In the genomic region with DNA sequence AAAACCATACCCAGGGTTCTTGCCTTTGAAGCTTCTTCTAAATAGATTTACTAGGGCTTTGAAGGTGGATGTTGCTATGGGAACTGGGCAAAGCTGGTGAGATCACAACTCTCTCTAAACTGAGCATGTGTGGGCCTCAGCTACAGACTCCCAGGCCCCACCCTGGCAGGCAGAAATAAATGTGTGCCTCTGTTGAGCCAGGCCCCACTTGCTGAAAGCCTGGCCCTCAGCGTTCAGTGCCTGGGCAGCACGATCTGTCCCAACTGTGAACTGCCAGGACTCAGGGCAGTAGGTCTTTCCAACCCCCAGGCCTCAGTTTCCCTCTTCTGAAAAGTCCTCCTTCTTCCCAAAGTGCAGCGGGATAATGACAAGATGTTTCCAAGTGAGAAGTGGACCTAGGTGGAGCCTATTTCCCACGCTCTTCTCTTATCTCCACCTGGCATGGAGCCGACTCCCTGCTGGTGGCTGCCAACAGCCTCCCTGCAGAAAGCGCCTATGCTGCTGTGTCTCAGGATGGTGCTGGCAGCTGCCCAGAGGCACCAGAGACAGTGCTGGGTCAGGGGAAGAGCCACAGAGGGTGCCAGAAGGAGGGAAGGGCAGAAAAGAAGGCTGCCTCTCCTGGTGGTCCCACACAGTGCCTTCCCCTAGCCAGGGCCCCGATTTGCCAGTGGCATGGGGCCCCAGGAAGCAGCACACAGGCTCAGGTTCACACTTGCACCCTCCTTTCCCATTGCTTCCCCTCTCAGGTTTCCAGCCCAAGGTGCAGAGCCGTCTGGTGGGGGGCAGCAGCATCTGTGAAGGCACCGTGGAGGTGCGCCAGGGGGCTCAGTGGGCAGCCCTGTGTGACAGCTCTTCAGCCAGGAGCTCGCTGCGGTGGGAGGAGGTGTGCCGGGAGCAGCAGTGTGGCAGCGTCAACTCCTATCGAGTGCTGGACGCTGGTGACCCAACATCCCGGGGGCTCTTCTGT, we compare ENCODE assay signal across 10 cellular contexts. TPM values are rescaled to one million over a fixed set of nuclear protein-coding genes. Genes with fewer than 3 reads are reported as not detected.
A peak's percentile ranks its signal among the peaks of the same experiment; 100 is the strongest.
DNase-seq lines count a peak whose midpoint lies in the region; ATAC-seq lines count a peak whose summit lies in the region.
"Had no signal": no experiment of that assay in that cellular context is flagged by ENCODE, and none has a peak within 500 bp of the region (broad histone marks: within the 10 kb centered on the region; RNA-seq: fewer than 3 reads in every experiment).

No MANE protein-coding gene starts in this region.

- 60 to 61% methylated on average over 17 of the region's 17 CpGs for WGBS in aorta, 2 donors

- H3K27me3 Mint-ChIP-seq in activated naive CD8-positive, alpha-beta T cell = no peaks in the 10 kb centered on the region

- no peak overlapping the region for H3K4me3 ChIP-seq in aorta (ENCODE audit: low read length in 2 of 2)

- H3K4me3 Mint-ChIP-seq in activated naive CD8-positive, alpha-beta T cell = peak overlapping the region; percentile 73

- intact Hi-C loops in aorta (cut with DNase I) = no loop called here

- no peaks in the 10 kb centered on the region for H3K27me3 ChIP-seq in aorta (ENCODE audit: control insufficient read depth in 1 of 2, insufficient read depth in 2 of 2, low read length in 1 of 2)

- no peak for ATAC-seq in aorta (ENCODE audit: low FRiP score)

- H3K4me1 ChIP-seq in aorta (ENCODE audit: control insufficient read depth in 1 of 2, insufficient read depth in 2 of 2, low read length in 2 of 2) = no peaks in the 10 kb centered on the region

- no peaks in the 10 kb centered on the region for H3K36me3 ChIP-seq in aorta (ENCODE audit: control insufficient read depth in 1 of 2, insufficient read depth in 2 of 2, low read length in 1 of 2)

- no peaks in the 10 kb centered on the region for H3K9me3 Mint-ChIP-seq in activated naive CD8-positive, alpha-beta T cell (ENCODE audit: low read depth)

- H3K27ac Mint-ChIP-seq in activated naive CD8-positive, alpha-beta T cell = peak overlapping the region; percentile 95

- H3K27ac ChIP-seq in aorta (ENCODE audit: low read depth in 1 of 2, low read length in 2 of 2) = no peak overlapping the region
- H3K27ac ChIP-seq: C4-2B had no signal

- H3K36me3 Mint-ChIP-seq in activated naive CD8-positive, alpha-beta T cell = peaks cover 17% of the 10 kb centered on the region

- H3K9me3 ChIP-seq in aorta (ENCODE audit: control insufficient read depth, low read length) = no peaks in the 10 kb centered on the region

- H3K4me1 Mint-ChIP-seq in activated naive CD8-positive, alpha-beta T cell (ENCODE audit: low read depth) = peaks cover 64% of the 10 kb centered on the region

- peak; percentile 39 for DNase-seq in stimulated activated CD4-positive, alpha-beta T cell treated with anti-CD3 and anti-CD28 coated beads, Interleukin-4, amount 100 ng/mL, for 24 hours
- DNase-seq in stimulated activated CD4-positive, alpha-beta T cell treated with anti-CD3 and anti-CD28 coated beads, Interleukin-12 subunit alpha, Interleukin-12 subunit beta, amount 100 ng/mL, for 4 hours = no peak
- DNase-seq in iris pigment epithelial cell (ENCODE audit: low read depth) (peak; percentile 12), aorta (peak; percentile 44 to 61), DMS53 (lab: John Stamatoyannopoulos, UW) (no peak), COLO668 (lab: John Stamatoyannopoulos, UW; ENCODE audit: unreplicated experiment) (no peak), NCI-H1105 treated with DMSO at 0.1 percent for 48 hours (lab: John Stamatoyannopoulos, UW) (no peak)
- DNase-seq: stimulated activated CD4-positive, alpha-beta T cell treated with anti-CD3 and anti-CD28 coated beads, Interleukin-15, amount 100 ng/mL, for 24 hours had no signal

RNA-seq across cellular contexts. Expression of a gene that starts 18.9 kb away (rescaled TPM):
- total RNA-seq in aorta = 1 to 10 TPM in 1 of 2 donors, under 1 TPM in 1; 0.58 to 1.7 TPM
- under 1 TPM in 1 of 2 donors, not detected in 1; 0.67 TPM for polyA plus RNA-seq in aorta

RNA-seq across cellular contexts. Expression of a gene that starts 40.1 kb away (rescaled TPM):
- total RNA-seq in aorta = 10 to 100 TPM; 29.8 to 39.9 TPM
- 10 to 100 TPM; 12.7 to 14.0 TPM for polyA plus RNA-seq in aorta

Comparison
In these comparisons a context has a peak if more than half of its experiments do, and no peak if none do; other contexts are left out.
1. DNase-seq: peak in stimulated activated CD4-positive, alpha-beta T cell treated with anti-CD3 and anti-CD28 coated beads, Interleukin-4, amount 100 ng/mL, for 24 hours (single experiment), iris pigment epithelial cell (single experiment) and aorta (2 of 2); none in stimulated activated CD4-positive, alpha-beta T cell treated with anti-CD3 and anti-CD28 coated beads, Interleukin-12 subunit alpha, Interleukin-12 subunit beta, amount 100 ng/mL, for 4 hours (single experiment), DMS53 (single experiment), COLO668 (single experiment) and NCI-H1105 treated with DMSO at 0.1 percent for 48 hours (single experiment).